In genomic region chr12:88227871-88228270, GRCh38 we compare ENCODE assay signal across 15 cellular contexts.
A peak's percentile ranks its signal among the peaks of the same experiment; 100 is the strongest.
DNase-seq lines count a peak whose midpoint lies in the region; ATAC-seq, FAIRE-seq and TF ChIP-seq lines count a peak whose summit lies in the region.
"Had no signal": no experiment of that assay in that cellular context is flagged by ENCODE, and none has a peak within 500 bp of the region (broad histone marks: within the 10 kb centered on the region; RNA-seq: fewer than 3 reads in every experiment).

No MANE protein-coding gene starts in this region.

- no peak overlapping the region for H3K4me3 Mint-ChIP-seq in WTC11
- H3K4me3 Mint-ChIP-seq: CD4-positive, alpha-beta T cell had no signal

- in situ Hi-C loops in HepG2 (cut with HindIII; ENCODE audit: extremely low pct_ligation_motif_present, low pct_unique_long_range_greater_than_20kb): no loop called here

- no peak for TF ChIP-seq EP300 in HepG2 (IDR thresholded peaks at IDR 0.05; ENCODE audit: low read depth in 2 of 2, low read length in 2 of 2)
- no peak for TF ChIP-seq EP300 in HepG2 (CRISPR knock-in tag; IDR thresholded peaks at IDR 0.05; ENCODE audit: borderline replicate concordance)

- 53% methylated on average over 12 of the region's 12 CpGs for WGBS in HepG2 (ENCODE audit: low lambda C conversion rate)
- 83% methylated on average over 6 of the region's 12 CpGs for WGBS in right lobe of liver (ENCODE audit: insufficient coverage, low coverage, low lambda C conversion rate, missing lambda C conversion rate)

- no peaks in the 10 kb centered on the region for H3K79me2 ChIP-seq in HepG2 (ENCODE audit: insufficient read depth, low read length)

- 0 out of 2 replicates have a peak overlapping the region, but pooled peaks have one; percentile 14 for H3K4me2 ChIP-seq in HepG2 (ENCODE audit: low read depth, low read length)
- H3K4me2 ChIP-seq: BLaER1 treated with 17β-estradiol and CSF1 and Interleukin-3, amounts not matched to agents 10 nM and 100 nM had no signal

- H2AFZ ChIP-seq in HepG2 (ENCODE audit: low read length): no peak overlapping the region

- no peak overlapping the region for H3K4me3 ChIP-seq in HepG2 (replicated peaks in 1 of 3; ENCODE audit: insufficient read depth in 1 of 3, low read depth in 2 of 3, low read length in 3 of 3)
- no peak overlapping the region for H3K4me3 ChIP-seq in right lobe of liver
- H3K4me3 ChIP-seq: BLaER1 treated with 17β-estradiol and CSF1 and Interleukin-3, amounts not matched to agents 10 nM and 100 nM had no signal

- H4K20me1 ChIP-seq in HepG2 (ENCODE audit: insufficient read depth, low read length): no peaks in the 10 kb centered on the region
- H4K20me1 ChIP-seq: BLaER1 treated with 17β-estradiol and CSF1 and Interleukin-3, amounts not matched to agents 10 nM and 100 nM had no signal

- no peak for TF ChIP-seq CTCF in HepG2 (CRISPR knock-in tag; IDR thresholded peaks at IDR 0.05)
- TF ChIP-seq CTCF in right lobe of liver (IDR thresholded peaks at IDR 0.05): no peak
- no peak for TF ChIP-seq CTCF in WTC11 (IDR thresholded peaks at IDR 0.05)

- POLR2A ChIA-PET in HepG2 (lab: Yijun Ruan, JAX) (interaction anchor here (0.7 kb wide), 1 partner anchor 328 kb away, joined by 3 read pairs; no protein-coding TSS in a partner anchor), WTC11 (lab: Charles Lee) (no interaction called here)

- TF ChIP-seq POLR2A in HepG2 (IDR thresholded peaks at IDR 0.05; ENCODE audit: insufficient read depth in 1 of 2, low read depth in 2 of 2, low read length in 2 of 2) (no peak), right lobe of liver (IDR thresholded peaks at IDR 0.05) (no peak)

- H3K36me3 Mint-ChIP-seq in WTC11: peaks cover 6% of the 10 kb centered on the region

- TF ChIP-seq RAD21 in HepG2 (CRISPR knock-in tag; IDR thresholded peaks at IDR 0.05): no peak

- H3K27ac Mint-ChIP-seq in WTC11: no peak overlapping the region
- H3K27ac Mint-ChIP-seq: CD4-positive, alpha-beta T cell had no signal

- peaks cover 31% of the 10 kb centered on the region for H3K4me1 Mint-ChIP-seq in WTC11

- CTCF ChIA-PET in HepG2 (lab: Yijun Ruan, JAX; ENCODE audit: low intra/inter-chr PET ratio, low total read pairs) (no interaction called here), WTC11 (lab: Charles Lee) (no interaction called here)

- no peaks in the 10 kb centered on the region for H3K36me3 ChIP-seq in HepG2 (replicated peaks in 1 of 2; ENCODE audit: control insufficient read depth in 1 of 2, insufficient read depth in 2 of 2, low read length in 2 of 2)
- H3K36me3 ChIP-seq in right lobe of liver: no peaks in the 10 kb centered on the region
- H3K36me3 ChIP-seq: BLaER1 treated with 17β-estradiol and CSF1 and Interleukin-3, amounts not matched to agents 10 nM and 100 nM had no signal

- H3K9me3 Mint-ChIP-seq in WTC11: peaks cover 18% of the 10 kb centered on the region
- H3K9me3 Mint-ChIP-seq: CD4-positive, alpha-beta T cell had no signal

- intact Hi-C loops in HepG2 (cut with micrococcal nuclease; ENCODE audit: unreplicated experiment): no loop called here
- intact Hi-C loops in right lobe of liver (cut with DNase I): no loop called here

- H3K27me3 ChIP-seq in HepG2 (ENCODE audit: control insufficient read depth in 1 of 2, insufficient read depth in 2 of 2, low read length in 2 of 2) (no peaks in the 10 kb centered on the region), right lobe of liver (no peaks in the 10 kb centered on the region)
- H3K27me3 ChIP-seq: BLaER1 treated with 17β-estradiol and CSF1 and Interleukin-3, amounts not matched to agents 10 nM and 100 nM had no signal

- no peaks in the 10 kb centered on the region for H3K27me3 Mint-ChIP-seq in WTC11 (ENCODE audit: low read depth)
- H3K27me3 Mint-ChIP-seq: CD4-positive, alpha-beta T cell had no signal

- DNase-seq in HepG2 (ENCODE audit: low spot score): no peak
- DNase-seq in right lobe of liver: no peak
- no peak for DNase-seq in WTC11 (ENCODE audit: low spot score)
- DNase-seq in islet precursor cell: peak; percentile 34
- no peak for DNase-seq in stimulated activated CD4-positive, alpha-beta T cell treated with anti-CD3 and anti-CD28 coated beads, Interleukin-1b, Interleukin-23, amount 100 ng/mL, for 48 hours
- DNase-seq in iPS-NIHi11 (ENCODE audit: low spot score): no peak
- DNase-seq: ACHN; CD4-positive, alpha-beta T cell; DMS79; EL; GDM1; H7 had no signal

- no TSS peak for BruUV-seq in HepG2 (replicated peaks; lab: Mats Ljungman, UMichigan)

- H3K4me1 ChIP-seq in HepG2 (ENCODE audit: insufficient read depth, low read length) (no peaks in the 10 kb centered on the region), right lobe of liver (no peaks in the 10 kb centered on the region)

- no peak for FAIRE-seq in HepG2 (lab: Jason Lieb, UNC)
- FAIRE-seq: GM12892 had no signal

- ATAC-seq in HepG2: no peak
- ATAC-seq in right lobe of liver: no peak
- ATAC-seq in WTC11: peak; percentile 76
- no peak for ATAC-seq in HG02610 (IDR thresholded peaks at IDR 0.05; ENCODE audit: unreplicated experiment)

- no peak overlapping the region for H3K9ac ChIP-seq in HepG2 (ENCODE audit: insufficient read depth, low read depth, low read length)
- H3K9ac ChIP-seq: BLaER1 treated with 17β-estradiol and CSF1 and Interleukin-3, amounts not matched to agents 10 nM and 100 nM had no signal

- H3K9me3 ChIP-seq in HepG2 (ENCODE audit: low read length): no peaks in the 10 kb centered on the region
- H3K9me3 ChIP-seq in right lobe of liver: no peaks in the 10 kb centered on the region

- H3K27ac ChIP-seq in HepG2 (ENCODE audit: extremely low read length, insufficient read depth, low read length): no peak overlapping the region
- no peak overlapping the region for H3K27ac ChIP-seq in right lobe of liver
- H3K27ac ChIP-seq: BLaER1 treated with 17β-estradiol and CSF1 and Interleukin-3, amounts not matched to agents 10 nM and 100 nM had no signal

TF ChIP-seq in HepG2, 621 proteins besides CTCF, POLR2A, EP300 and RAD21 (continues in another document):
- TF ChIP-seq ZNF276 (CRISPR knock-in tag; IDR thresholded peaks at IDR 0.05; ENCODE audit: low read depth) (no peak), HCFC1 (IDR thresholded peaks at IDR 0.05; ENCODE audit: low read depth, low read length) (no peak), ZNF282 (IDR thresholded peaks at IDR 0.05; ENCODE audit: partially characterized antibody) (no peak), ZBTB3 (CRISPR knock-in tag; IDR thresholded peaks at IDR 0.05; ENCODE audit: borderline replicate concordance, low read depth) (no peak), TAF15 (IDR thresholded peaks at IDR 0.05; ENCODE audit: low read depth, low read length, poor library complexity, severe bottlenecking) (no peak), ZFP82 (CRISPR knock-in tag; IDR thresholded peaks at IDR 0.05; ENCODE audit: borderline replicate concordance) (no peak), NKX3-1 (CRISPR knock-in tag; IDR thresholded peaks at IDR 0.05) (no peak), SMC3 (IDR thresholded peaks at IDR 0.05; ENCODE audit: low read length) (no peak), STAG1 (CRISPR knock-in tag; IDR thresholded peaks at IDR 0.05) (no peak), ZNF317 (CRISPR knock-in tag; IDR thresholded peaks at IDR 0.05) (no peak)

TF ChIP-seq in WTC11, 78 proteins besides CTCF, POLR2A, EP300 and RAD21 (continues in another document):
- TF ChIP-seq NFATC4 (CRISPR knock-in tag; IDR thresholded peaks at IDR 0.05) (no peak), TEAD4 (CRISPR knock-in tag; IDR thresholded peaks at IDR 0.05) (no peak), USF1 (CRISPR knock-in tag; IDR thresholded peaks at IDR 0.05) (no peak), TCF7 (CRISPR knock-in tag; IDR thresholded peaks at IDR 0.05; ENCODE audit: low read depth) (no peak), FOXJ3 (CRISPR knock-in tag; IDR thresholded peaks at IDR 0.05; ENCODE audit: borderline replicate concordance) (no peak), ZBTB21 (CRISPR knock-in tag; IDR thresholded peaks at IDR 0.05; ENCODE audit: borderline replicate concordance) (no peak), SMAD4 (CRISPR knock-in tag; IDR thresholded peaks at IDR 0.05) (no peak), CREB1 (CRISPR knock-in tag; IDR thresholded peaks at IDR 0.05) (no peak), PRDM15 (CRISPR knock-in tag; IDR thresholded peaks at IDR 0.05) (no peak)
